ENCODE assay signal across 1 cellular context in the genomic region with DNA sequence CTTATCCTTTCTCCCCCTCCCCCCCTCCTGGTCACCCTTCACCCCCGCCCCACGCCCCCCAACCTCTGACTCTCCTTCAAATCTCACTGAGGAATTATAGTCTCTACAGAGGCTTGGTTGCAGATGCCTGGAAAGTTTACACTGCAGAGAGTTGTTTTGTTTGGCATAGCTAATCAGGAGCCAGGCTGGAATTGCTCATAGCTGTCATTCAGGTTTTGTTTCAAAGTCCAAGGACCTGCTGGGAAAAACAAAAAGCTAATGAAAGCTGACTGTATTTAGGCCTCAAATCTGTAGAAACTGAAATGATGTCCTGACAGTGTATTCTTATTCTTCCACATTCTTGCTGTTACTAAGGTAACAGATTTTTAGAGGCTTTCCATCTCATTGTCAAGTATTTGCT.
TF ChIP-seq lines count a peak whose summit lies in the region.

No MANE protein-coding gene starts in this region.

TF ChIP-seq in H1, 55 proteins besides CTCF, POLR2A, EP300 and RAD21 (continued from another document):
- TF ChIP-seq TAF1 (IDR thresholded peaks at IDR 0.05; ENCODE audit: low read depth, low read length), result no peak
- peak; percentile 38; the same call in 1 of the 2 replicates for TF ChIP-seq SP1 (IDR thresholded peaks at IDR 0.05; ENCODE audit: low read depth, low read length)
